ENCODE assay signal across 17 cellular contexts in the genomic region with DNA sequence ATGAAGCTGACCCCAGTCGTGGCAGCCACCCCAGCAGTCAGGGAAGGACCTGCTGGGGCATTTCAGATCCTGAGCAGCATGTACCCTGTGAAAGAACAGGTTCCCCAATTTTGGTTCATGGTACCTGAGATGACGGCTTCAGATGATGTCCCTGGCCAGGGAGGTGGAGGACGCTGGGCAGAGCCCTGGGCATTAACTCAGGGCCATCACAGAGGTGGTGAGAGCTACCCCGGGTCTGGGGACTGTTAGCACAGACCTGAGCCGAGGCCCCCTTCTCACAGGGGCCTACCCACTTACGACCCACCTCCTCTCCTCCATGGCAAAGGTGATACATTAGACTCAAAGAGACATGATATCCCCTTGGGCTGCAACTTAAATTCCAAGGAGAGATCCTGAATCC.
"Had no signal": no experiment of that assay in that cellular context is flagged by ENCODE, and none has a peak within 500 bp of the region (broad histone marks: within the 10 kb centered on the region; RNA-seq: fewer than 3 reads in every experiment).

No MANE protein-coding gene starts in this region.

- H3K9me3 ChIP-seq: thyroid gland had no signal

- H3K4me3 Mint-ChIP-seq: activated B cell treated with CpG ODN at 0.5 μM for 24 hours; activated CD4-positive, alpha-beta T cell treated with anti-CD3 and anti-CD28 coated beads for 36 hours; activated naive CD8-positive, alpha-beta T cell treated with anti-CD3 and anti-CD28 coated beads for 36 hours; memory B cell; T-helper 17 cell had no signal

- H3K36me3 ChIP-seq: thyroid gland had no signal

- H3K4me1 Mint-ChIP-seq: T-helper 17 cell had no signal

- H3K4me3 ChIP-seq: mucosa of descending colon, SK-N-MC, thyroid gland had no signal

- H3K27me3 Mint-ChIP-seq: activated B cell treated with CpG ODN at 0.5 μM for 24 hours; activated CD4-positive, alpha-beta T cell treated with anti-CD3 and anti-CD28 coated beads for 36 hours; activated naive CD8-positive, alpha-beta T cell treated with anti-CD3 and anti-CD28 coated beads for 36 hours; T-helper 17 cell had no signal

- ATAC-seq: activated CD4-positive, alpha-beta T cell treated with anti-CD3 and anti-CD28 coated beads for 36 hours; esophagus mucosa; mucosa of descending colon; T-helper 17 cell had no signal

- DNase-seq: activated B cell treated with CpG ODN at 0.5 μM for 24 hours; activated CD4-positive, alpha-beta T cell treated with anti-CD3 and anti-CD28 coated beads for 36 hours; activated CD4-positive, alpha-beta T cell treated with anti-CD3 and anti-CD28 coated beads, Interleukin-2, amount 50 U/mL, for 48 hours; activated naive CD4-positive, alpha-beta T cell treated with Interleukin-2 at 50 U/mL for 16 hours; activated naive CD8-positive, alpha-beta T cell treated with anti-CD3 and anti-CD28 coated beads for 36 hours; activated T-cell treated with anti-CD3 and anti-CD28 coated beads, Interleukin-2, amount 50 U/mL, for 48 hours; nucleus accumbens; stimulated activated CD4-positive, alpha-beta T cell treated with anti-CD3 and anti-CD28 coated beads, Interleukin-4, amount 100 ng/mL, for 24 hours; stimulated activated naive CD4-positive, alpha-beta T cell treated with Interleukin-2 at 50 U/mL for 16 hours; substantia nigra; SW 1271; T-helper 17 cell; thyroid gland had no signal

- H3K27ac ChIP-seq: SK-N-MC, thyroid gland had no signal

- H3K27me3 ChIP-seq: thyroid gland had no signal

- H3K27ac Mint-ChIP-seq: activated B cell treated with CpG ODN at 0.5 μM for 24 hours; activated CD4-positive, alpha-beta T cell treated with anti-CD3 and anti-CD28 coated beads for 36 hours; activated naive CD8-positive, alpha-beta T cell treated with anti-CD3 and anti-CD28 coated beads for 36 hours; memory B cell; T-helper 17 cell had no signal
